Comparison of ENCODE assay signal across 11 cellular contexts in genomic region chr20:62918830-62919229, GRCh38. TPM values are rescaled to one million over a fixed set of nuclear protein-coding genes. Genes with fewer than 3 reads are reported as not detected.
DNase-seq lines count a peak whose midpoint lies in the region; ATAC-seq and TF ChIP-seq lines count a peak whose summit lies in the region.
"Had no signal": no experiment of that assay in that cellular context is flagged by ENCODE, and none has a peak within 500 bp of the region (broad histone marks: within the 10 kb centered on the region; RNA-seq: fewer than 3 reads in every experiment).

No MANE protein-coding gene starts in this region.

- TF ChIP-seq CTCF in CD4-positive, alpha-beta T cell (IDR thresholded peaks at IDR 0.05): no peak

- H3K4me1 ChIP-seq in naive thymus-derived CD4-positive, alpha-beta T cell (ENCODE audit: control insufficient read depth in 2 of 2, insufficient read depth in 2 of 2, low read length in 2 of 2): peaks cover 81 to 88% of the 10 kb centered on the region in 2 donors

- CTCF ChIA-PET in CD4-positive, alpha-beta T cell (lab: Charles Lee): interaction anchor here (0.9 to 5.3 kb wide), 6 partner anchors 11 to 62 kb away, joined by 3 to 38 read pairs (median 4); no protein-coding TSS in a partner anchor
- CTCF ChIA-PET in naive thymus-derived CD4-positive, alpha-beta T cell (lab: Charles Lee): interaction anchor here (0.6 to 13.0 kb wide), 9 partner anchors 11 to 90 kb away, joined by 3 to 102 read pairs (median 4); no protein-coding TSS in a partner anchor

- peak; percentile 61 for ATAC-seq in CD4-positive, alpha-beta T cell (ENCODE audit: poor library complexity)
- ATAC-seq in activated T-cell treated with anti-CD3 and anti-CD28 coated beads, Interleukin-2, amount 50 U/mL, for 72 hours (replicated peaks in 1 of 2): peak; percentile 71 to 73
- peak; percentile 66 for ATAC-seq in naive thymus-derived CD4-positive, alpha-beta T cell
- no peak for ATAC-seq in HG03196 (IDR thresholded peaks at IDR 0.05; ENCODE audit: unreplicated experiment)

- no peaks in the 10 kb centered on the region for H3K27me3 ChIP-seq in CD4-positive, alpha-beta T cell (ENCODE audit: control insufficient read depth, insufficient read depth, low read length)
- H3K27me3 ChIP-seq in naive thymus-derived CD4-positive, alpha-beta T cell (ENCODE audit: control insufficient read depth in 2 of 2, insufficient read depth in 2 of 2, low read length in 2 of 2): no peaks in the 10 kb centered on the region
- H3K27me3 ChIP-seq: suprapubic skin had no signal

- peak overlapping the region; percentile 39 for H3K4me3 ChIP-seq in naive thymus-derived CD4-positive, alpha-beta T cell (ENCODE audit: low read length)
- H3K4me3 ChIP-seq: lung, suprapubic skin had no signal

- H3K36me3 Mint-ChIP-seq in CD4-positive, alpha-beta T cell (ENCODE audit: low read depth): peaks cover 9% of the 10 kb centered on the region
- H3K36me3 Mint-ChIP-seq in activated T-cell treated with anti-CD3 and anti-CD28 coated beads, Interleukin-2, amount 50 U/mL, for 72 hours (ENCODE audit: insufficient read depth in 2 of 2): peaks cover 3 to 17% of the 10 kb centered on the region in 2 donors
- peaks cover 0 to 7% (median 2%) of the 10 kb centered on the region in 5 donors for H3K36me3 Mint-ChIP-seq in naive thymus-derived CD4-positive, alpha-beta T cell

- H3K27ac Mint-ChIP-seq in CD4-positive, alpha-beta T cell: peak overlapping the region; percentile 82
- H3K27ac Mint-ChIP-seq in activated T-cell treated with anti-CD3 and anti-CD28 coated beads, Interleukin-2, amount 50 U/mL, for 72 hours: peak overlapping the region; percentile 96
- peak overlapping the region; percentile 74 to 94 (median 90) for H3K27ac Mint-ChIP-seq in naive thymus-derived CD4-positive, alpha-beta T cell

- no peaks in the 10 kb centered on the region for H3K27me3 Mint-ChIP-seq in CD4-positive, alpha-beta T cell
- H3K27me3 Mint-ChIP-seq in activated T-cell treated with anti-CD3 and anti-CD28 coated beads, Interleukin-2, amount 50 U/mL, for 72 hours (ENCODE audit: low read depth): no peaks in the 10 kb centered on the region
- H3K27me3 Mint-ChIP-seq in naive thymus-derived CD4-positive, alpha-beta T cell: no peaks in the 10 kb centered on the region

- POLR2A ChIA-PET in CD4-positive, alpha-beta T cell (lab: Charles Lee): interaction anchor here (0.8 to 5.6 kb wide), 11 partner anchors 8 to 57 kb away, joined by 3 to 40 read pairs (median 9); partner anchors contain the start of genes DIDO1, GID8 and TCFL5
- POLR2A ChIA-PET in naive thymus-derived CD4-positive, alpha-beta T cell (lab: Charles Lee): interaction anchor here (0.9 to 7.2 kb wide), 11 partner anchors 9 to 35 kb away, joined by 3 to 57 read pairs (median 7); partner anchors contain the start of gene GID8

- no peaks in the 10 kb centered on the region for H3K9me3 Mint-ChIP-seq in CD4-positive, alpha-beta T cell
- no peaks in the 10 kb centered on the region for H3K9me3 Mint-ChIP-seq in activated T-cell treated with anti-CD3 and anti-CD28 coated beads, Interleukin-2, amount 50 U/mL, for 72 hours
- peaks cover 0 to 2% (median 0%) of the 10 kb centered on the region in 11 donors for H3K9me3 Mint-ChIP-seq in naive thymus-derived CD4-positive, alpha-beta T cell

- peak overlapping the region; percentile 66 for H3K27ac ChIP-seq in CD4-positive, alpha-beta T cell (ENCODE audit: low read depth, low read length)
- H3K27ac ChIP-seq in naive thymus-derived CD4-positive, alpha-beta T cell (ENCODE audit: low read depth, low read length): peak overlapping the region; percentile 63
- no peak overlapping the region for H3K27ac ChIP-seq in caudate nucleus (ENCODE audit: low read depth, low read length)
- H3K27ac ChIP-seq: suprapubic skin had no signal

- no peaks in the 10 kb centered on the region for H3K36me3 ChIP-seq in naive thymus-derived CD4-positive, alpha-beta T cell (ENCODE audit: control insufficient read depth in 2 of 3, insufficient read depth in 3 of 3, low read length in 3 of 3)
- H3K36me3 ChIP-seq: suprapubic skin had no signal

- peak overlapping the region; percentile 85 for H3K4me3 Mint-ChIP-seq in CD4-positive, alpha-beta T cell
- peak overlapping the region; percentile 80 to 87 for H3K4me3 Mint-ChIP-seq in activated T-cell treated with anti-CD3 and anti-CD28 coated beads, Interleukin-2, amount 50 U/mL, for 72 hours
- H3K4me3 Mint-ChIP-seq in naive thymus-derived CD4-positive, alpha-beta T cell: peak overlapping the region; percentile 82 to 92 (median 86)

- peaks cover 93% of the 10 kb centered on the region for H3K4me1 Mint-ChIP-seq in CD4-positive, alpha-beta T cell (ENCODE audit: low read depth)
- H3K4me1 Mint-ChIP-seq in activated T-cell treated with anti-CD3 and anti-CD28 coated beads, Interleukin-2, amount 50 U/mL, for 72 hours (ENCODE audit: low read depth): peaks cover 97% of the 10 kb centered on the region
- H3K4me1 Mint-ChIP-seq in naive thymus-derived CD4-positive, alpha-beta T cell: peaks cover 71 to 95% (median 90%) of the 10 kb centered on the region in 7 donors

- intact Hi-C loops in CD4-positive, alpha-beta T cell (cut with DNase I, micrococcal nuclease): loop anchor here in 1 of 2 experiments (1.0 to 2.0 kb wide), 2 partner anchors 18 to 19 kb away; no protein-coding TSS in a partner anchor
- intact Hi-C loops in naive thymus-derived CD4-positive, alpha-beta T cell (cut with micrococcal nuclease): loop anchor here in 1 of 2 donors (1.0 to 5.0 kb wide), 3 partner anchors 19 to 88 kb away; partner anchors contain the start of genes BHLHE23 and SLC17A9

- H3K9me3 ChIP-seq in CD4-positive, alpha-beta T cell (ENCODE audit: control insufficient read depth, low read length): no peaks in the 10 kb centered on the region
- no peaks in the 10 kb centered on the region for H3K9me3 ChIP-seq in naive thymus-derived CD4-positive, alpha-beta T cell (ENCODE audit: control insufficient read depth in 2 of 3, low read length in 3 of 3)
- H3K9me3 ChIP-seq: suprapubic skin had no signal

- peak in 7 of 10 experiments; percentile 35 to 54 (median 41) for DNase-seq in CD4-positive, alpha-beta T cell
- DNase-seq in MV-4-11 (lab: John Stamatoyannopoulos, UW) (peak; percentile 34), NOMO-1 treated with DMSO at 0.1 percent for 48 hours (lab: John Stamatoyannopoulos, UW; ENCODE audit: unreplicated experiment) (no peak), caudate nucleus (lab: John Stamatoyannopoulos, UW) (no peak), GDM1 (lab: John Stamatoyannopoulos, UW) (no peak)
- peak; percentile 65 to 73 for DNase-seq in activated T-cell treated with anti-CD3 and anti-CD28 coated beads, Interleukin-2, amount 50 U/mL, for 72 hours
- peak in 6 of 9 donors; percentile 51 to 60 (median 54) for DNase-seq in naive thymus-derived CD4-positive, alpha-beta T cell

RNA-seq across cellular contexts. Expression of gene DIDO1, which starts 7.5 kb away (rescaled TPM):
- total RNA-seq in CD4-positive, alpha-beta T cell: 10 to 100 TPM; 51.9 to 54.3 TPM
- 10 to 100 TPM; 50.0 TPM for total RNA-seq in activated T-cell treated with anti-CD3 and anti-CD28 coated beads, Interleukin-2, amount 50 U/mL, for 72 hours
- total RNA-seq in naive thymus-derived CD4-positive, alpha-beta T cell: 100 to 1,000 TPM in 2 of 5 experiments, 10 to 100 TPM in 3; 66.1 to 139 (median 77.4) TPM
- 10 to 100 TPM; 36.6 to 58.4 TPM for polyA plus RNA-seq in naive thymus-derived CD4-positive, alpha-beta T cell

RNA-seq across cellular contexts. Expression of gene GID8, which starts 19.1 kb away (rescaled TPM):
- 10 to 100 TPM; 39.6 to 46.1 TPM for total RNA-seq in CD4-positive, alpha-beta T cell
- total RNA-seq in activated T-cell treated with anti-CD3 and anti-CD28 coated beads, Interleukin-2, amount 50 U/mL, for 72 hours: 10 to 100 TPM; 36.0 to 47.2 TPM
- total RNA-seq in naive thymus-derived CD4-positive, alpha-beta T cell: 10 to 100 TPM; 32.1 to 48.0 (median 40.7) TPM
- polyA plus RNA-seq in naive thymus-derived CD4-positive, alpha-beta T cell: 10 to 100 TPM; 19.6 to 22.9 TPM

RNA-seq across cellular contexts. Expression of gene SLC17A9, which starts 33.7 kb away (rescaled TPM):
- 1 to 10 TPM; 3.5 to 5.5 TPM for total RNA-seq in CD4-positive, alpha-beta T cell
- 10 to 100 TPM; 10.2 to 11.8 TPM for total RNA-seq in activated T-cell treated with anti-CD3 and anti-CD28 coated beads, Interleukin-2, amount 50 U/mL, for 72 hours
- total RNA-seq in naive thymus-derived CD4-positive, alpha-beta T cell: 10 to 100 TPM in 1 of 5 experiments, 1 to 10 TPM in 4; 3.4 to 12.6 (median 5.6) TPM
- under 1 TPM; 0.44 to 0.63 TPM for polyA plus RNA-seq in naive thymus-derived CD4-positive, alpha-beta T cell
- total RNA-seq: skeletal muscle tissue had no signal

RNA-seq across cellular contexts. Expression of gene TCFL5, which starts 57.2 kb away (rescaled TPM):
- total RNA-seq in CD4-positive, alpha-beta T cell: 1 to 10 TPM; 5.9 to 6.3 TPM
- total RNA-seq in activated T-cell treated with anti-CD3 and anti-CD28 coated beads, Interleukin-2, amount 50 U/mL, for 72 hours: 1 to 10 TPM; 4.4 to 4.9 TPM
- total RNA-seq in naive thymus-derived CD4-positive, alpha-beta T cell: 10 to 100 TPM in 2 of 5 experiments, 1 to 10 TPM in 3; 3.7 to 10.8 (median 7.5) TPM
- 1 to 10 TPM in 1 of 2 donors, under 1 TPM in 1; 0.91 to 1.9 TPM for polyA plus RNA-seq in naive thymus-derived CD4-positive, alpha-beta T cell

Comparison
In these comparisons a context has a peak if more than half of its experiments do, and no peak if none do; other contexts are left out.
1. DNase-seq: peak in CD4-positive, alpha-beta T cell (7 of 10), MV-4-11 (single experiment), activated T-cell treated with anti-CD3 and anti-CD28 coated beads, Interleukin-2, amount 50 U/mL, for 72 hours (2 of 2) and naive thymus-derived CD4-positive, alpha-beta T cell (6 of 9); none in NOMO-1 treated with DMSO at 0.1 percent for 48 hours (single experiment), caudate nucleus (0 of 61) and GDM1 (single experiment).
2. Peak in every context shown above with its lines, with median percentiles within 50 percentile points of each other: H3K27ac Mint-ChIP-seq and H3K4me3 Mint-ChIP-seq.